10 cellular contexts compared by ENCODE assay signal in the genomic region with DNA sequence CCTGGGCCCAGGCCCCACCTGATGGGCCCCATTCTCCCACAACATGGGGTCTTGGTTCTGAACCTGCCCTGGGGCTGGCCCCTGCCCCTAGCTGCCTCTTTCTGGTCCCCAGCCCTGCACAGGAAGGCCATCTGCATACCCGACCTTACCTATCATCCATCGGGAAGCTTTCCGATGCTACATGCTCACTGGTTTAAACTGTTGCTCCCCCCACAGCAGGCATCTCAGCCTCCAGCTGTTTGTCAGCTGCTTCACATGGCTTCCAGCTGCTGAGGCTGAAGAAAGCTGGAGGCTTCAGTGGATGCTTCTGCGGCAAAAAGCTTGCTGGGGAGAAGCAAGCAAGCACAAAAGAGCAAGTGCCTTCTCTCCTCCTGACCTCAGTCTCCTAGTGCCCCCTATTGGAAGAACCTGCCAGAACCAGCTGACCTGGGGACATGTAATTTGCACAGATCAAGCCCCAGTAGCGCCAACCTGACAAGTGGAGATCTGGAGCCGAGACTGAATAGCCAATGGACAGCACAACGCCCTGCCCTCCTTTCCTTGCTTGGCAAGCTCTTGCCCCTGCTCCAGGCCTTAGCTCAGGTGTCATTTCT. TPM values are rescaled to one million over a fixed set of nuclear protein-coding genes. Genes with fewer than 3 reads are reported as not detected.
DNase-seq lines count a peak whose midpoint lies in the region; ATAC-seq, FAIRE-seq and TF ChIP-seq lines count a peak whose summit lies in the region.
"Had no signal": no experiment of that assay in that cellular context is flagged by ENCODE, and none has a peak within 500 bp of the region (broad histone marks: within the 10 kb centered on the region; RNA-seq: fewer than 3 reads in every experiment).

No MANE protein-coding gene starts in this region.

- no peaks in the 10 kb centered on the region for H3K36me3 Mint-ChIP-seq in activated CD8-positive, alpha-beta T cell treated with anti-CD3 and anti-CD28 coated beads for 36 hours (ENCODE audit: low read depth)

- no peak overlapping the region for H3K4me3 Mint-ChIP-seq in activated CD8-positive, alpha-beta T cell treated with anti-CD3 and anti-CD28 coated beads for 36 hours

- WGBS in tibial nerve, 2 donors = 66 to 84% methylated on average over 7 of the region's 7 CpGs
- 67 to 84% (median 81%) methylated on average over 7 of the region's 7 CpGs for WGBS in small intestine, 3 donors

- CTCF ChIA-PET in activated CD8-positive, alpha-beta T cell treated with anti-CD3 and anti-CD28 coated beads for 36 hours (lab: Charles Lee) = interaction anchor here (0.9 to 7.3 kb wide), 11 partner anchors 9 to 317 kb away, joined by 3 to 68 read pairs (median 4); partner anchors contain the start of gene HS1BP3

- TF ChIP-seq CTCF in activated CD8-positive, alpha-beta T cell treated with anti-CD3 and anti-CD28 coated beads for 36 hours (IDR thresholded peaks at IDR 0.05) = no peak
- no peak for TF ChIP-seq CTCF in tibial nerve (IDR thresholded peaks at IDR 0.05)

- H3K27me3 Mint-ChIP-seq in activated CD8-positive, alpha-beta T cell treated with anti-CD3 and anti-CD28 coated beads for 36 hours = no peaks in the 10 kb centered on the region

- H3K9me3 Mint-ChIP-seq in activated CD8-positive, alpha-beta T cell treated with anti-CD3 and anti-CD28 coated beads for 36 hours = no peaks in the 10 kb centered on the region

- TF ChIP-seq POLR2A in tibial nerve (IDR thresholded peaks at IDR 0.05) = no peak

- H3K4me1 Mint-ChIP-seq in activated CD8-positive, alpha-beta T cell treated with anti-CD3 and anti-CD28 coated beads for 36 hours (ENCODE audit: low read depth) = peaks cover 14% of the 10 kb centered on the region

- H3K4me1 ChIP-seq in tibial nerve (peaks cover 0 to 71% (median 41%) of the 10 kb centered on the region in 4 donors), small intestine (ENCODE audit: control insufficient read depth in 2 of 2, insufficient read depth in 1 of 2, low read depth in 1 of 2, low read length in 1 of 2) (peaks cover 0 to 7% of the 10 kb centered on the region in 2 donors)

- H3K27me3 ChIP-seq in tibial nerve (no peaks in the 10 kb centered on the region), small intestine (ENCODE audit: control insufficient read depth in 2 of 2, insufficient read depth in 2 of 2, low read length in 2 of 2) (no peaks in the 10 kb centered on the region)

- H3K9me3 ChIP-seq in tibial nerve (no peaks in the 10 kb centered on the region), small intestine (ENCODE audit: control insufficient read depth, low read depth) (no peaks in the 10 kb centered on the region)

- peak; percentile 55 for DNase-seq in activated CD8-positive, alpha-beta memory T cell treated with anti-CD3 and anti-CD28 coated beads for 24 hours
- DNase-seq in activated CD8-positive, alpha-beta memory T cell treated with anti-CD3 and anti-CD28 coated beads, Interleukin-2, amount 50 U/mL, for 4 hours = no peak
- peak; percentile 47 for DNase-seq in activated CD8-positive, alpha-beta T cell treated with anti-CD3 and anti-CD28 coated beads for 36 hours
- DNase-seq in iPS-NIHi11 (ENCODE audit: low spot score) (peak; percentile 49), tibial nerve (ENCODE audit: low spot score in 2 of 2) (no peak), small intestine (no peak)

- no peak overlapping the region for H3K4me3 ChIP-seq in tibial nerve
- H3K4me3 ChIP-seq in small intestine (ENCODE audit: low read depth in 1 of 2, low read length in 2 of 2) = no peak overlapping the region
- H3K4me3 ChIP-seq: SK-N-MC had no signal

- H3K27ac Mint-ChIP-seq in activated CD8-positive, alpha-beta T cell treated with anti-CD3 and anti-CD28 coated beads for 36 hours = no peak overlapping the region

- no peaks in the 10 kb centered on the region for H3K36me3 ChIP-seq in tibial nerve
- no peaks in the 10 kb centered on the region for H3K36me3 ChIP-seq in small intestine (ENCODE audit: control insufficient read depth in 2 of 2, insufficient read depth in 2 of 2, low read length in 2 of 2)

- no peak for TF ChIP-seq EP300 in tibial nerve (IDR thresholded peaks at IDR 0.05)

- peak; percentile 32 for ATAC-seq in activated CD8-positive, alpha-beta T cell treated with anti-CD3 and anti-CD28 coated beads for 36 hours
- ATAC-seq in HG02610 (IDR thresholded peaks at IDR 0.05; ENCODE audit: unreplicated experiment) = no peak
- no peak for ATAC-seq in GM21528 (IDR thresholded peaks at IDR 0.05; ENCODE audit: low FRiP score, unreplicated experiment)

- H3K27ac ChIP-seq in tibial nerve (peak overlapping the region in 3 of 4 donors; percentile 38 to 82 (median 55)), small intestine (ENCODE audit: low read depth in 1 of 2, low read length in 1 of 2) (peak overlapping the region in 1 of 2 donors; percentile 83)
- H3K27ac ChIP-seq: SK-N-MC had no signal

- POLR2A ChIA-PET in activated CD8-positive, alpha-beta T cell treated with anti-CD3 and anti-CD28 coated beads for 36 hours (lab: Charles Lee) = interaction anchor here (1.2 kb wide), 1 partner anchor 24 kb away, joined by 3 read pairs; the partner anchor contains the start of gene RHOB

- intact Hi-C loops in activated CD8-positive, alpha-beta T cell treated with anti-CD3 and anti-CD28 coated beads for 36 hours (cut with micrococcal nuclease) = no loop called here

- no peak for FAIRE-seq in small intestine (lab: Jason Lieb, UNC)
- FAIRE-seq: frontal cortex had no signal

RNA-seq across cellular contexts. Expression of gene RHOB, which starts 24.1 kb away (rescaled TPM):
- total RNA-seq in activated CD8-positive, alpha-beta T cell treated with anti-CD3 and anti-CD28 coated beads for 36 hours = 10 to 100 TPM; 14.2 to 15.4 TPM
- total RNA-seq in tibial nerve = 1,000 to 10,000 TPM; 1,356 to 1,875 (median 1,699) TPM
- 100 to 1,000 TPM in 1 of 3 donors, 10 to 100 TPM in 2; 17.7 to 246 (median 25.4) TPM for polyA plus RNA-seq in small intestine

Comparison
In these comparisons a context has a peak if more than half of its experiments do, and no peak if none do; other contexts are left out.
1. DNase-seq: peak in activated CD8-positive, alpha-beta memory T cell treated with anti-CD3 and anti-CD28 coated beads for 24 hours (single experiment), activated CD8-positive, alpha-beta T cell treated with anti-CD3 and anti-CD28 coated beads for 36 hours (single experiment) and iPS-NIHi11 (single experiment); none in activated CD8-positive, alpha-beta memory T cell treated with anti-CD3 and anti-CD28 coated beads, Interleukin-2, amount 50 U/mL, for 4 hours (single experiment), tibial nerve (0 of 2) and small intestine (single experiment).
2. RNA of gene RHOB, which starts 24.1 kb away (total RNA-seq): 1,356 to 1,875 TPM in tibial nerve; 14.2 to 15.4 TPM in activated CD8-positive, alpha-beta T cell treated with anti-CD3 and anti-CD28 coated beads for 36 hours; every median in the first group is over 10 times any median in the second.